In the genomic region with DNA sequence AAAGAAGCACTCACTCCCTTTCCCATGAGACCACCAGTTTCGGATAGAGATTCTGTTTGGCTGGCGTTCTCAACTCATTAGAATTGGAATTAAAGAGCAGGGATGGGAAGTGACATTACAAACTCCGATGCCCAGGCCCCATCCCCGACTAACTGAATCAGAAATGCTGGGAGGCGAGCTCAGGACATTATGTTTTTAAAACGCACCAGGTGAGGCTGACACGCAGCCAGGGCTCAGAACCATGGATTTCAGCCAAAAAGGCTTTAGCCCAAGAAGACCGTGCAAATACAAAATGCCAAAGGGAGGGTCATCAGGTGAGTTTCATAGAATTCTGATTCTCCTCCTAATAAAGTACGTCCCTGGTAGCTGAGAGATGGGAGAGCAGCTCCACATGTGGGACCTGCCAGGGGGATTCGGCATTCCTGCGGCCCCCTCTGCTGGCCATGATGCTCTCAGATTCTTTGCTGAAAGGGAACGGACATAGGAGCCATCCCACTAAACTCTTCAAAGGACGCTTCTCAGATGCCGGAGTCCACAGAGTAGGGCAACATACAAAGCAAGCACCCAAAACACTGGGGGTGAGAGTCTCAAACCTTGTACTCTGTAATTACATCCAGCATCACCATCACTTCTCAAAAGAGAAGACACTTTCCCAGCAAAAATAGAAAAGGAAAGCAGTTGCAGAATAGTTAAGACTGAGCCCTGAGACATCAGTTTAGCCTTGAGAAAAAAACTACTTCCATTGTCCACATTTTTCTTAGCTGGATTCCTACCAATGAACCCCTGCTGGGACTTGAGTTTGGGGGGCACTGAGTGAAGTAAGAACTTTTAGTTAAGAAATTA, we compare ENCODE assay signal across 10 cellular contexts.
DNase-seq lines count a peak whose midpoint lies in the region; ATAC-seq, FAIRE-seq and TF ChIP-seq lines count a peak whose summit lies in the region.
"Had no signal": no experiment of that assay in that cellular context is flagged by ENCODE, and none has a peak within 500 bp of the region (broad histone marks: within the 10 kb centered on the region; RNA-seq: fewer than 3 reads in every experiment).

No MANE protein-coding gene starts in this region.

- H3K27ac Mint-ChIP-seq in neural crest cell (ENCODE audit: unreplicated experiment) = no peak overlapping the region
- no peak overlapping the region for H3K27ac Mint-ChIP-seq in stimulated activated effector memory CD8-positive, alpha-beta T cell treated with anti-CD3 and anti-CD28 coated beads, Interleukin-12 subunit alpha, Interleukin-12 subunit beta, amount 100 ng/mL, for 72 hours

- H4K20me1 ChIP-seq in K562 (replicated peaks; ENCODE audit: control insufficient read depth, insufficient read depth, low read length) = no peaks in the 10 kb centered on the region

- H3K9me3 Mint-ChIP-seq in neural crest cell = no peaks in the 10 kb centered on the region
- no peaks in the 10 kb centered on the region for H3K9me3 Mint-ChIP-seq in stimulated activated effector memory CD8-positive, alpha-beta T cell treated with anti-CD3 and anti-CD28 coated beads, Interleukin-12 subunit alpha, Interleukin-12 subunit beta, amount 100 ng/mL, for 72 hours
- H3K9me3 Mint-ChIP-seq: activated T-cell treated with anti-CD3 and anti-CD28 coated beads, Interleukin-2, amount 50 U/mL, for 4 hours had no signal

- H3K36me3 ChIP-seq in K562 (ENCODE audit: control insufficient read depth, insufficient read depth, low read length) = no peaks in the 10 kb centered on the region
- no peaks in the 10 kb centered on the region for H3K36me3 ChIP-seq in effector memory CD4-positive, alpha-beta T cell (ENCODE audit: control insufficient read depth, insufficient read depth, low read length)

- peaks cover 63% of the 10 kb centered on the region for H3K27me3 Mint-ChIP-seq in neural crest cell (ENCODE audit: low read depth)

- no TSS peak for BruUV-seq in K562 (replicated peaks; lab: Mats Ljungman, UMichigan)

- no peak overlapping the region for H3K9ac ChIP-seq in K562 (ENCODE audit: insufficient read depth in 1 of 2, low read depth in 2 of 2, low read length in 2 of 2)

- DNase-seq in DMS79 (lab: John Stamatoyannopoulos, UW) = peak; percentile 15
- DNase-seq in KBM-7 = peak; percentile 15
- peak; percentile 17 to 31 (median 21) for DNase-seq in K562 (ENCODE audit: extremely low read depth in 1 of 4, low spot score in 3 of 4)
- DNase-seq in neural crest cell (ENCODE audit: low read depth, low spot score) = peak; percentile 68
- DNase-seq in stimulated activated effector memory CD8-positive, alpha-beta T cell treated with anti-CD3 and anti-CD28 coated beads, Interleukin-12 subunit alpha, Interleukin-12 subunit beta, amount 100 ng/mL, for 72 hours (ENCODE audit: low spot score in 2 of 2) = no peak
- no peak for DNase-seq in effector memory CD4-positive, alpha-beta T cell
- DNase-seq in NCI-H1092 treated with DMSO at 0.1 percent for 48 hours (lab: John Stamatoyannopoulos, UW) = no peak
- DNase-seq: activated T-cell treated with anti-CD3 and anti-CD28 coated beads, Interleukin-2, amount 50 U/mL, for 4 hours; MV-4-11 had no signal

- 0% methylated on average over 14 of the region's 14 CpGs for WGBS in K562 (ENCODE audit: insufficient coverage, low coverage, missing lambda C conversion rate)

- CTCF ChIA-PET in K562 (lab: Yijun Ruan, JAX; ENCODE audit: low intra/inter-chr PET ratio) = interaction anchor here (0.6 kb wide), 1 partner anchor 285 kb away, joined by 3 read pairs; no protein-coding TSS in a partner anchor

- no peaks in the 10 kb centered on the region for H3K79me2 ChIP-seq in K562 (ENCODE audit: control insufficient read depth, insufficient read depth, low read length)

- no peaks in the 10 kb centered on the region for H3K9me3 ChIP-seq in K562 (replicated peaks; ENCODE audit: control insufficient read depth, insufficient read depth, low read depth, low read length)
- no peaks in the 10 kb centered on the region for H3K9me3 ChIP-seq in effector memory CD4-positive, alpha-beta T cell (ENCODE audit: control insufficient read depth, low read length)

- POLR2A ChIA-PET in K562 (lab: Yijun Ruan, JAX) = interaction anchor here (1.2 kb wide), 1 partner anchor 15 kb away, joined by 3 read pairs; no protein-coding TSS in a partner anchor

- no peak for TF ChIP-seq POLR2A in K562 (conservative IDR thresholded peaks at IDR 0.05)

- no peak overlapping the region for H2AFZ ChIP-seq in K562 (ENCODE audit: low read depth, low read length)

- no peaks in the 10 kb centered on the region for H3K36me3 Mint-ChIP-seq in neural crest cell (ENCODE audit: low read depth)
- H3K36me3 Mint-ChIP-seq in stimulated activated effector memory CD8-positive, alpha-beta T cell treated with anti-CD3 and anti-CD28 coated beads, Interleukin-12 subunit alpha, Interleukin-12 subunit beta, amount 100 ng/mL, for 72 hours = no peaks in the 10 kb centered on the region

- FAIRE-seq in K562 (lab: Jason Lieb, UNC) = peak; percentile 49

- ATAC-seq in K562 (peak; percentile 71), HG03039 (IDR thresholded peaks at IDR 0.05; ENCODE audit: unreplicated experiment) (no peak)
- no peak for ATAC-seq in stimulated activated effector memory CD8-positive, alpha-beta T cell treated with anti-CD3 and anti-CD28 coated beads, Interleukin-12 subunit alpha, Interleukin-12 subunit beta, amount 100 ng/mL, for 72 hours
- ATAC-seq: activated T-cell treated with anti-CD3 and anti-CD28 coated beads, Interleukin-2, amount 50 U/mL, for 4 hours had no signal

- TF ChIP-seq RAD21 in K562 (CRISPR knock-in tag; conservative IDR thresholded peaks at IDR 0.05 in 1 of 2, IDR thresholded peaks at IDR 0.05 in 1 of 2) = peak in 1 of 2 experiments; percentile 46; a peak in 2 of 4 replicates

- H3K4me2 ChIP-seq in K562 (ENCODE audit: insufficient read depth, low read length) = no peak overlapping the region

- no peak overlapping the region for H3K4me3 ChIP-seq in K562
- no peak overlapping the region for H3K4me3 ChIP-seq in effector memory CD4-positive, alpha-beta T cell (ENCODE audit: insufficient read depth, low read depth, low read length, poor library complexity, severe bottlenecking)

- no peak overlapping the region for H3K4me3 Mint-ChIP-seq in neural crest cell
- H3K4me3 Mint-ChIP-seq in stimulated activated effector memory CD8-positive, alpha-beta T cell treated with anti-CD3 and anti-CD28 coated beads, Interleukin-12 subunit alpha, Interleukin-12 subunit beta, amount 100 ng/mL, for 72 hours = no peak overlapping the region
- H3K4me3 Mint-ChIP-seq: activated T-cell treated with anti-CD3 and anti-CD28 coated beads, Interleukin-2, amount 50 U/mL, for 4 hours had no signal

- no peak for TF ChIP-seq EP300 in K562 (IDR thresholded peaks at IDR 0.05; ENCODE audit: low read length)

- in situ Hi-C loops in KBM-7 (cut with MboI; ENCODE audit: low pct_unique_long_range_greater_than_20kb, low sequenced_read_pairs) (loop anchor here (25.0 kb wide), 1 partner anchor 99 kb away; no protein-coding TSS in a partner anchor), K562 (cut with MboI) (no loop called here)

- H3K27me3 ChIP-seq in K562 (ENCODE audit: control insufficient read depth in 2 of 2, insufficient read depth in 2 of 2, low read length in 2 of 2) = peaks cover 19 to 35% of the 10 kb centered on the region in 2 experiments; a peak in 4 of 5 replicates
- no peaks in the 10 kb centered on the region for H3K27me3 ChIP-seq in effector memory CD4-positive, alpha-beta T cell (replicated peaks; ENCODE audit: control insufficient read depth, insufficient read depth, low read length, poor library complexity, severe bottlenecking)

- peaks cover 10% of the 10 kb centered on the region for H3K4me1 Mint-ChIP-seq in neural crest cell
- no peaks in the 10 kb centered on the region for H3K4me1 Mint-ChIP-seq in stimulated activated effector memory CD8-positive, alpha-beta T cell treated with anti-CD3 and anti-CD28 coated beads, Interleukin-12 subunit alpha, Interleukin-12 subunit beta, amount 100 ng/mL, for 72 hours

- no peaks in the 10 kb centered on the region for H3K4me1 ChIP-seq in K562 (replicated peaks in 1 of 2; ENCODE audit: control insufficient read depth in 2 of 2, insufficient read depth in 2 of 2, low read length in 2 of 2)
- no peaks in the 10 kb centered on the region for H3K4me1 ChIP-seq in effector memory CD4-positive, alpha-beta T cell (ENCODE audit: control insufficient read depth, insufficient read depth, low read length, poor library complexity, severe bottlenecking)

- TF ChIP-seq CTCF in K562 (IDR thresholded peaks at IDR 0.05 in 2 of 3, conservative IDR thresholded peaks at IDR 0.05 in 1 of 3; ENCODE audit: insufficient read depth in 2 of 3, low read depth in 1 of 3, low read length in 3 of 3) = peak; percentile 44 to 58 (median 53); a peak in 5 of 6 replicates
- peak; percentile 70 for TF ChIP-seq CTCF in neural crest cell (conservative IDR thresholded peaks at IDR 0.05)

- intact Hi-C loops in K562 (cut with micrococcal nuclease) = no loop called here

- H3K9me1 ChIP-seq in K562 (ENCODE audit: control insufficient read depth, insufficient read depth, low read length) = no peaks in the 10 kb centered on the region

- H3K27ac ChIP-seq in K562 (ENCODE audit: extremely low read depth, low read depth, low read length) = no peak overlapping the region
- H3K27ac ChIP-seq in effector memory CD4-positive, alpha-beta T cell (ENCODE audit: insufficient read depth, low read length, poor library complexity, severe bottlenecking) = no peak overlapping the region

TF ChIP-seq in K562, 482 proteins besides CTCF, POLR2A, EP300 and RAD21 (continues in another document):
- TF ChIP-seq MTA1 (IDR thresholded peaks at IDR 0.05; ENCODE audit: borderline replicate concordance) (no peak), ZBTB7A (IDR thresholded peaks at IDR 0.05; ENCODE audit: borderline replicate concordance, control insufficient read depth, low read depth, low read length) (no peak), PHF8 (IDR thresholded peaks at IDR 0.05; ENCODE audit: borderline replicate concordance, low read length) (no peak)

Comparison
In these comparisons a context has a peak if more than half of its experiments do, and no peak if none do; other contexts are left out.
1. DNase-seq: peak in DMS79 (single experiment), KBM-7 (single experiment), K562 (4 of 4) and neural crest cell (single experiment); none in stimulated activated effector memory CD8-positive, alpha-beta T cell treated with anti-CD3 and anti-CD28 coated beads, Interleukin-12 subunit alpha, Interleukin-12 subunit beta, amount 100 ng/mL, for 72 hours (0 of 2), effector memory CD4-positive, alpha-beta T cell (0 of 3) and NCI-H1092 treated with DMSO at 0.1 percent for 48 hours (single experiment).